In the genomic region with DNA sequence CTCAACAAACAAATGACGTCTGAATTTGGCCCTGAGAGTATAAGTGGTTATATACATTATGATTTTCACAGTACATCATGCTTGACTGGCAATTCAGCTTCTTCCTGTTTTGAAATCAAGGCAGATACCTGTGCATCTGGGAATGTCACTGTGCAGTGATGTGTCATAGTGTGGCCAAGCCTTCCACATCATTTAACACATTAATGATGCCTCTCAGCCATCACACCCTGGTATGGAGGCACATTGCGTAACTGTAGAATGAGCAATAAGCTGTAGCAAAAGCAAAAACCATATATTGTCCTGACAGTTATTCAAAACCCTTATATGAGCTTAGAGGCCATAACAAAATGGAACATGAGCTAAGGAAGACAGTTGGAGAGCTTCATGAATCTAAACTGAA, we compare ENCODE assay signal across 37 cellular contexts.
DNase-seq lines count a peak whose midpoint lies in the region; ATAC-seq, FAIRE-seq and TF ChIP-seq lines count a peak whose summit lies in the region.
"Had no signal": no experiment of that assay in that cellular context is flagged by ENCODE, and none has a peak within 500 bp of the region (broad histone marks: within the 10 kb centered on the region; RNA-seq: fewer than 3 reads in every experiment).

No MANE protein-coding gene starts in this region.

- H3K27ac Mint-ChIP-seq in T-helper 17 cell: no peak overlapping the region
- H3K27ac Mint-ChIP-seq: activated CD4-positive, alpha-beta T cell treated with anti-CD3 and anti-CD28 coated beads, Interleukin-2, amount 10 ng/mL, durations not matched to agents 24 days and 14 days; activated naive CD8-positive, alpha-beta T cell treated with anti-CD3 and anti-CD28 coated beads, Interleukin-2, amount 10 ng/mL, durations not matched to agents 7 days and 5 days; activated T-cell treated with anti-CD3 and anti-CD28 coated beads, Interleukin-2, amount 50 U/mL, for 24 hours; GM23338; HFFc6; naive thymus-derived CD8-positive, alpha-beta T cell; progenitor cell of endocrine pancreas; T-cell; WTC11 had no signal

- no peaks in the 10 kb centered on the region for H3K36me3 Mint-ChIP-seq in T-helper 17 cell (ENCODE audit: low read depth)
- H3K36me3 Mint-ChIP-seq: activated naive CD8-positive, alpha-beta T cell treated with anti-CD3 and anti-CD28 coated beads, Interleukin-2, amount 10 ng/mL, durations not matched to agents 7 days and 5 days; naive thymus-derived CD8-positive, alpha-beta T cell; T-cell had no signal

- POLR2A ChIA-PET in HepG2 (lab: Yijun Ruan, JAX): no interaction called here

- intact Hi-C loops in HepG2 (cut with micrococcal nuclease; ENCODE audit: unreplicated experiment) (loop anchor here (10.0 kb wide), 1 partner anchor 51 kb away; no protein-coding TSS in a partner anchor), right lobe of liver (cut with DNase I) (no loop called here), head of caudate nucleus (cut with DNase I) (no loop called here)

- H3K9ac ChIP-seq in HepG2 (ENCODE audit: insufficient read depth, low read depth, low read length): no peak overlapping the region

- no peak for TF ChIP-seq RAD21 in HepG2 (CRISPR knock-in tag; IDR thresholded peaks at IDR 0.05)

- TF ChIP-seq POLR2A in HepG2 (IDR thresholded peaks at IDR 0.05; ENCODE audit: insufficient read depth in 1 of 2, low read depth in 2 of 2, low read length in 2 of 2): no peak
- no peak for TF ChIP-seq POLR2A in right lobe of liver (IDR thresholded peaks at IDR 0.05)

- no peaks in the 10 kb centered on the region for H3K4me1 ChIP-seq in HepG2 (ENCODE audit: insufficient read depth, low read length)
- H3K4me1 ChIP-seq in right lobe of liver: no peaks in the 10 kb centered on the region
- H3K4me1 ChIP-seq: ascending aorta, Caco-2, lower lobe of right lung had no signal

- H3K27ac ChIP-seq in HepG2 (ENCODE audit: extremely low read length, insufficient read depth, low read length) (no peak overlapping the region), right lobe of liver (no peak overlapping the region)
- H3K27ac ChIP-seq: ascending aorta, C4-2B, coronary artery, lower lobe of right lung had no signal

- H3K4me2 ChIP-seq in HepG2 (ENCODE audit: low read depth, low read length): no peak overlapping the region
- H3K4me2 ChIP-seq: GM23338 had no signal

- no peaks in the 10 kb centered on the region for H3K79me2 ChIP-seq in HepG2 (ENCODE audit: insufficient read depth, low read length)

- H3K4me1 Mint-ChIP-seq in T-helper 17 cell: no peaks in the 10 kb centered on the region
- H3K4me1 Mint-ChIP-seq: activated CD4-positive, alpha-beta T cell treated with anti-CD3 and anti-CD28 coated beads, Interleukin-2, amount 10 ng/mL, durations not matched to agents 24 days and 14 days; activated naive CD8-positive, alpha-beta T cell treated with anti-CD3 and anti-CD28 coated beads, Interleukin-2, amount 10 ng/mL, durations not matched to agents 7 days and 5 days; GM23338; naive thymus-derived CD8-positive, alpha-beta T cell; T-cell had no signal

- H3K27me3 ChIP-seq in HepG2 (ENCODE audit: control insufficient read depth in 1 of 2, insufficient read depth in 2 of 2, low read length in 2 of 2) (no peaks in the 10 kb centered on the region), right lobe of liver (no peaks in the 10 kb centered on the region)
- H3K27me3 ChIP-seq: ascending aorta had no signal

- TF ChIP-seq CTCF in HepG2 (CRISPR knock-in tag; IDR thresholded peaks at IDR 0.05) (no peak), right lobe of liver (IDR thresholded peaks at IDR 0.05) (no peak), foreskin fibroblast (IDR thresholded peaks at IDR 0.05; ENCODE audit: low read depth, low read length) (no peak)

- CTCF ChIA-PET in HepG2 (lab: Yijun Ruan, JAX; ENCODE audit: low intra/inter-chr PET ratio, low total read pairs): no interaction called here

- H3K9me3 ChIP-seq in HepG2 (ENCODE audit: low read length) (no peaks in the 10 kb centered on the region), right lobe of liver (no peaks in the 10 kb centered on the region), T-helper 17 cell (ENCODE audit: control insufficient read depth, low read length, poor library complexity, severe bottlenecking) (no peaks in the 10 kb centered on the region)
- H3K9me3 ChIP-seq: ascending aorta, Caco-2, lower lobe of right lung had no signal

- 51% methylated on average over 2 of the region's 2 CpGs for WGBS in HepG2 (ENCODE audit: low lambda C conversion rate)
- WGBS in right lobe of liver (ENCODE audit: insufficient coverage, low coverage, low lambda C conversion rate, missing lambda C conversion rate): 43% methylated on average over 2 of the region's 2 CpGs

- in situ Hi-C loops in HepG2 (cut with HindIII; ENCODE audit: extremely low pct_ligation_motif_present, low pct_unique_long_range_greater_than_20kb): no loop called here

- no peaks in the 10 kb centered on the region for H3K27me3 Mint-ChIP-seq in T-helper 17 cell
- H3K27me3 Mint-ChIP-seq: activated CD4-positive, alpha-beta T cell treated with anti-CD3 and anti-CD28 coated beads, Interleukin-2, amount 10 ng/mL, durations not matched to agents 24 days and 14 days; activated naive CD8-positive, alpha-beta T cell treated with anti-CD3 and anti-CD28 coated beads, Interleukin-2, amount 10 ng/mL, durations not matched to agents 7 days and 5 days; activated T-cell treated with anti-CD3 and anti-CD28 coated beads, Interleukin-2, amount 50 U/mL, for 24 hours; naive thymus-derived CD8-positive, alpha-beta T cell; progenitor cell of endocrine pancreas; T-cell had no signal

- TF ChIP-seq EP300 in HepG2 (IDR thresholded peaks at IDR 0.05; ENCODE audit: low read depth in 2 of 2, low read length in 2 of 2) (no peak), HepG2 (CRISPR knock-in tag; IDR thresholded peaks at IDR 0.05; ENCODE audit: borderline replicate concordance) (no peak)

- no peaks in the 10 kb centered on the region for H3K36me3 ChIP-seq in HepG2 (replicated peaks in 1 of 2; ENCODE audit: control insufficient read depth in 1 of 2, insufficient read depth in 2 of 2, low read length in 2 of 2)
- no peaks in the 10 kb centered on the region for H3K36me3 ChIP-seq in right lobe of liver
- H3K36me3 ChIP-seq: ascending aorta, lower lobe of right lung had no signal

- DNase-seq in HepG2 (ENCODE audit: low spot score) (no peak), right lobe of liver (no peak), SW480 (ENCODE audit: low spot score) (peak; percentile 74), foreskin fibroblast (peak; percentile 33 to 57), NCI-H510A (lab: John Stamatoyannopoulos, UW) (no peak), head of caudate nucleus (no peak), T-helper 17 cell (no peak)
- DNase-seq: 8988T; activated CD4-positive, alpha-beta T cell treated with anti-CD3 and anti-CD28 coated beads, Interleukin-2, amount 10 ng/mL, durations not matched to agents 24 days and 14 days; activated gamma-delta T cell; activated naive CD8-positive, alpha-beta T cell treated with anti-CD3 and anti-CD28 coated beads, Interleukin-2, amount 10 ng/mL, durations not matched to agents 7 days and 5 days; activated T-cell treated with anti-CD3 and anti-CD28 coated beads, Interleukin-2, amount 50 U/mL, for 24 hours; Caco-2; caudate nucleus; effector CD8-positive, alpha-beta T cell; GDM1; HFFc6; Karpas-422; kidney glomerular epithelial cell; lower lobe of right lung; naive thymus-derived CD8-positive, alpha-beta T cell; NCI-H1417 treated with DMSO at 0.1 percent for 48 hours; NCI-H2029 treated with DMSO at 0.1 percent for 48 hours; NCI-H774; nucleus accumbens; RPMI8226; stimulated activated CD4-positive, alpha-beta T cell treated with anti-CD3 and anti-CD28 coated beads, Interleukin-15, amount 100 ng/mL, for 24 hours; stimulated activated CD4-positive, alpha-beta T cell treated with anti-CD3 and anti-CD28 coated beads, Interleukin-4, amount 100 ng/mL, for 4 hours; T-cell had no signal

- no TSS peak for BruUV-seq in HepG2 (replicated peaks; lab: Mats Ljungman, UMichigan)

- ATAC-seq in HepG2: no peak
- ATAC-seq in right lobe of liver: no peak
- ATAC-seq in GM19324 (IDR thresholded peaks at IDR 0.05; ENCODE audit: low FRiP score, unreplicated experiment): no peak
- no peak for ATAC-seq in T-helper 17 cell
- ATAC-seq: GM23338; lower lobe of right lung; naive thymus-derived CD8-positive, alpha-beta T cell; T-cell; WTC11 had no signal

- H2AFZ ChIP-seq in HepG2 (ENCODE audit: low read length): no peak overlapping the region
- H2AFZ ChIP-seq: GM23338 had no signal

- H3K4me3 ChIP-seq in HepG2 (replicated peaks in 1 of 3; ENCODE audit: insufficient read depth in 1 of 3, low read depth in 2 of 3, low read length in 3 of 3) (no peak overlapping the region), right lobe of liver (no peak overlapping the region), foreskin fibroblast (ENCODE audit: low read depth in 1 of 2, low read length in 2 of 2) (no peak overlapping the region)
- H3K4me3 ChIP-seq: ascending aorta, coronary artery, GM23338, lower lobe of right lung had no signal

- H4K20me1 ChIP-seq in HepG2 (ENCODE audit: insufficient read depth, low read length): no peaks in the 10 kb centered on the region

- no peak for FAIRE-seq in HepG2 (lab: Jason Lieb, UNC)
- FAIRE-seq: frontal cortex had no signal

- no peak overlapping the region for H3K4me3 Mint-ChIP-seq in T-helper 17 cell
- H3K4me3 Mint-ChIP-seq: activated CD4-positive, alpha-beta T cell treated with anti-CD3 and anti-CD28 coated beads, Interleukin-2, amount 10 ng/mL, durations not matched to agents 24 days and 14 days; activated naive CD8-positive, alpha-beta T cell treated with anti-CD3 and anti-CD28 coated beads, Interleukin-2, amount 10 ng/mL, durations not matched to agents 7 days and 5 days; activated T-cell treated with anti-CD3 and anti-CD28 coated beads, Interleukin-2, amount 50 U/mL, for 24 hours; GM23338; HFFc6; naive thymus-derived CD8-positive, alpha-beta T cell; T-cell; WTC11 had no signal

TF ChIP-seq in HepG2, 621 proteins besides CTCF, POLR2A, EP300 and RAD21:
- TF ChIP-seq ZKSCAN1 (IDR thresholded peaks at IDR 0.05; ENCODE audit: low read length) (no peak), CEBPB (IDR thresholded peaks at IDR 0.05; ENCODE audit: borderline replicate concordance, low read depth, low read length) (peak; percentile 74; the same call in 1 of the 2 replicates), ZC3H4 (CRISPR knock-in tag; IDR thresholded peaks at IDR 0.05; ENCODE audit: borderline replicate concordance) (no peak)

Comparison
In these comparisons a context has a peak if more than half of its experiments do, and no peak if none do; other contexts are left out.
1. DNase-seq: peak in SW480 (single experiment) and foreskin fibroblast (2 of 2); none in HepG2 (single experiment), right lobe of liver (0 of 3), NCI-H510A (single experiment), head of caudate nucleus (0 of 42) and T-helper 17 cell (0 of 3).